In the genomic region with DNA sequence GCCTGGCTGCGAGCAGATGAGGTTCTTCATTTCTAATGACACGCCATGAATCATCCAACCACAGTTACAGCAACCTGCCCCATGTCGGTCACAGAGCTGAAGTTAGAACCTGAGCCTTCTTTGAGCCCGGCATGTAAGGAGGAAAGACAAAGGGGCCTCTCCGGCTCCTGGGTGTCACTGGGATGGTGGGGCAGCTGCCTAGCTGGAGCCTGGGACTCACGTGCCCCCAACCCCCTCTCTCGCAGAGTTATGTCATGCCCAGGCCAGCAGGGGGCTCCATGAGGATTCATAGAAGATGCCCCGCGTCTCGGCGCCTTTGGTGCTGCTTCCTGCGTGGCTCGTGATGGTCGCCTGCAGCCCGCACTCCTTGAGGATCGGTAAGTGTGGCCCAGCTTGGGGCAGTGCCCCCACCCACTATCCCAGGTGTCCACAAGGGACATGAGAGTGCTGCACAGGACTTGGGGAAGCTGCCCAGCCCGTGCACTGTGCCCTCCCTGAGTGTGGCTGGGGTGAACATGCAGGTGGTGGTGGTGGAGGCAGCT, we compare ENCODE assay signal across 8 cellular contexts.
DNase-seq lines count a peak whose midpoint lies in the region; ATAC-seq and TF ChIP-seq lines count a peak whose summit lies in the region.

No MANE protein-coding gene starts in this region.

- H3K4me1 Mint-ChIP-seq in mesothelial cell of epicardium = no peaks in the 10 kb centered on the region

- H3K36me3 Mint-ChIP-seq in mesothelial cell of epicardium = no peaks in the 10 kb centered on the region

- ATAC-seq in GM21717 (IDR thresholded peaks at IDR 0.05; ENCODE audit: unreplicated experiment) (no peak), GM19397 (IDR thresholded peaks at IDR 0.05; ENCODE audit: unreplicated experiment) (no peak)

- TF ChIP-seq CTCF in mesothelial cell of epicardium (IDR thresholded peaks at IDR 0.05; ENCODE audit: unreplicated experiment) = peak; percentile 32

- H3K27me3 Mint-ChIP-seq in mesothelial cell of epicardium (ENCODE audit: low read depth) = peaks cover 45% of the 10 kb centered on the region

- DNase-seq in activated T-cell treated with anti-CD3 and anti-CD28 coated beads for 1 hour (ENCODE audit: low read depth) = peak; percentile 3
- no peak for DNase-seq in activated T-cell treated with anti-CD3 and anti-CD28 coated beads for 4 hours
- DNase-seq in NOMO-1 treated with DMSO at 0.1 percent for 48 hours (lab: John Stamatoyannopoulos, UW; ENCODE audit: unreplicated experiment) = peak; percentile 74
- peak; percentile 27 for DNase-seq in astrocyte of the hippocampus (ENCODE audit: low read depth, low spot score)
- no peak for DNase-seq in mesothelial cell of epicardium (ENCODE audit: low spot score in 2 of 2, unreplicated experiment in 2 of 2)
- no peak for DNase-seq in SKM-1 treated with dmso at 0.1 percent for 144 hours (lab: John Stamatoyannopoulos, UW; ENCODE audit: unreplicated experiment)

- no peaks in the 10 kb centered on the region for H3K9me3 Mint-ChIP-seq in mesothelial cell of epicardium

- H3K27ac Mint-ChIP-seq in mesothelial cell of epicardium = no peak overlapping the region

- no peak overlapping the region for H3K4me3 Mint-ChIP-seq in mesothelial cell of epicardium

Comparison
In these comparisons a context has a peak if more than half of its experiments do, and no peak if none do; other contexts are left out.
1. DNase-seq: peak in activated T-cell treated with anti-CD3 and anti-CD28 coated beads for 1 hour (single experiment), NOMO-1 treated with DMSO at 0.1 percent for 48 hours (single experiment) and astrocyte of the hippocampus (single experiment); none in activated T-cell treated with anti-CD3 and anti-CD28 coated beads for 4 hours (single experiment), mesothelial cell of epicardium (0 of 2) and SKM-1 treated with dmso at 0.1 percent for 144 hours (single experiment).